ENCODE assay signal across 1 cellular context in the genomic region with DNA sequence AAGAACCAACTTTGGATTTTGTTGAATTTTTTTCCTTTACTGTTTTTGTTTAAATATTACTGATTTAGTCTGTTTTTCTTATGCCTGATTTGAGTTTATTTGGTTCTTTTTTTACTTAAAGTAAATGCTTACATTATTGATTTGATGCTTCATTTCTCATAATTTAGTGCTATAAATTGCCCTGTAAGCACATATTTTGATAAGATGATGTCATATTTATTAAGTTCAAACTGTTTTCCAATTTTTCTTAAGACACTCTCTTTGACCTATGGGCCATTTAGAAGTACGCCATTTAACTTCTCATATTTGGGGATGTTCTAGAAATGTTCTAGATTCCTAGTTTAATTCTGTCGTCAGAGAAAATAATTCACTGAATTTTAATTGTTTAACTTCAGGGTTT. TPM values are rescaled to one million over a fixed set of nuclear protein-coding genes. Genes with fewer than 3 reads are reported as not detected.
"Had no signal": no experiment of that assay in that cellular context is flagged by ENCODE, and none has a peak within 500 bp of the region (broad histone marks: within the 10 kb centered on the region; RNA-seq: fewer than 3 reads in every experiment).

No MANE protein-coding gene starts in this region.

RNA-seq across cellular contexts. Expression of a gene that starts 25.5 kb away (rescaled TPM):
- total RNA-seq: natural killer cell had no signal
